ENCODE assay signal across 8 cellular contexts in genomic region chr5:149357370-149358293, GRCh38. TPM values are rescaled to one million over a fixed set of nuclear protein-coding genes. Genes with fewer than 3 reads are reported as not detected.
DNase-seq lines count a peak whose midpoint lies in the region; ATAC-seq and TF ChIP-seq lines count a peak whose summit lies in the region.

A gene with protein sequence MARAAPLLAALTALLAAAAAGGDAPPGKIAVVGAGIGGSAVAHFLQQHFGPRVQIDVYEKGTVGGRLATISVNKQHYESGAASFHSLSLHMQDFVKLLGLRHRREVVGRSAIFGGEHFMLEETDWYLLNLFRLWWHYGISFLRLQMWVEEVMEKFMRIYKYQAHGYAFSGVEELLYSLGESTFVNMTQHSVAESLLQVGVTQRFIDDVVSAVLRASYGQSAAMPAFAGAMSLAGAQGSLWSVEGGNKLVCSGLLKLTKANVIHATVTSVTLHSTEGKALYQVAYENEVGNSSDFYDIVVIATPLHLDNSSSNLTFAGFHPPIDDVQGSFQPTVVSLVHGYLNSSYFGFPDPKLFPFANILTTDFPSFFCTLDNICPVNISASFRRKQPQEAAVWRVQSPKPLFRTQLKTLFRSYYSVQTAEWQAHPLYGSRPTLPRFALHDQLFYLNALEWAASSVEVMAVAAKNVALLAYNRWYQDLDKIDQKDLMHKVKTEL (plus strand): TSS chr5:149358046. CDS start chr5:149358069, 23 bp downstream.

- H3K4me3 ChIP-seq in KMS-11 (IDR thresholded peaks at IDR 0.05; ENCODE audit: insufficient read depth, low read depth, low read length) (no peak within 1 kb of the TSS), Panc1 (ENCODE audit: low read depth in 2 of 2, low read length in 2 of 2) (peak within 1 kb of the TSS; percentile 72 to 82), esophagus squamous epithelium (peak within 1 kb of the TSS; percentile 64 to 83 (median 73)), muscle layer of duodenum (ENCODE audit: low read depth in 1 of 2, low read length in 2 of 2) (peak within 1 kb of the TSS; percentile 63 to 74)

- H3K4me2 ChIP-seq in KMS-11: peak within 1 kb of the TSS; percentile 70

- no peak for TF ChIP-seq CTCF in KMS-11 (conservative IDR thresholded peaks at IDR 0.05; ENCODE audit: low read depth, low read length)
- no peak for TF ChIP-seq CTCF in Panc1 (IDR thresholded peaks at IDR 0.05)
- TF ChIP-seq CTCF in esophagus squamous epithelium (IDR thresholded peaks at IDR 0.05): no peak

- H3K4me1 ChIP-seq in KMS-11 (ENCODE audit: low read depth, poor library complexity, severe bottlenecking) (peaks cover 23% of the 10 kb centered on the region), Panc1 (ENCODE audit: control insufficient read depth, insufficient read depth, low read length) (peaks cover 10% of the 10 kb centered on the region), esophagus squamous epithelium (peaks cover 7 to 22% (median 8%) of the 10 kb centered on the region in 3 donors), muscle layer of duodenum (ENCODE audit: control insufficient read depth in 1 of 2, insufficient read depth in 2 of 2, low read length in 2 of 2) (peaks cover 0 to 12% of the 10 kb centered on the region in 2 donors)

- in situ Hi-C loops in Panc1 (cut with HindIII; ENCODE audit: low pct_unique_long_range_greater_than_20kb, low sequenced_read_pairs): no loop called here

- peak within 1 kb of the TSS; percentile 76 for H2AFZ ChIP-seq in KMS-11 (ENCODE audit: low read depth)

- no peaks in the 10 kb centered on the region for H3K27me3 ChIP-seq in KMS-11 (ENCODE audit: insufficient read depth, low read depth)
- no peaks in the 10 kb centered on the region for H3K27me3 ChIP-seq in Panc1 (ENCODE audit: control insufficient read depth, insufficient read depth, low read length)
- no peaks in the 10 kb centered on the region for H3K27me3 ChIP-seq in esophagus squamous epithelium
- no peaks in the 10 kb centered on the region for H3K27me3 ChIP-seq in muscle layer of duodenum (ENCODE audit: low read depth, low read length)

- H3K27ac ChIP-seq in KMS-11 (peak within 1 kb of the TSS; percentile 58), Panc1 (ENCODE audit: low read length) (peak within 1 kb of the TSS; percentile 74), esophagus squamous epithelium (peak within 1 kb of the TSS; percentile 74 to 84 (median 76)), muscle layer of duodenum (ENCODE audit: low read length) (no peak within 1 kb of the TSS)

- DNase-seq in DMS79 treated with DMSO at 0.1 percent for 48 hours (lab: John Stamatoyannopoulos, UW): peak; percentile 80
- peak; percentile 73 for DNase-seq in Panc1 (ENCODE audit: low read depth, low spot score)
- DNase-seq in activated T-cell treated with anti-CD3 and anti-CD28 coated beads, Interleukin-2, amount 50 U/mL, for 4 hours: peak; percentile 86
- DNase-seq in esophagus squamous epithelium (lab: John Stamatoyannopoulos, UW): peak; percentile 66
- peak; percentile 98 for DNase-seq in stimulated activated CD8-positive, alpha-beta memory T cell treated with anti-CD3 and anti-CD28 coated beads, Interleukin-7, amount 100 ng/mL, for 24 hours (ENCODE audit: low read depth)

- H4K20me1 ChIP-seq in KMS-11 (ENCODE audit: insufficient read depth): no peaks in the 10 kb centered on the region

- H3K36me3 ChIP-seq in KMS-11 (ENCODE audit: insufficient read depth) (no peaks in the 10 kb centered on the region), Panc1 (ENCODE audit: control insufficient read depth, insufficient read depth, low read length) (peaks cover 14% of the 10 kb centered on the region), esophagus squamous epithelium (peaks cover 0 to 29% (median 0%) of the 10 kb centered on the region in 3 donors), muscle layer of duodenum (ENCODE audit: control insufficient read depth in 1 of 2, insufficient read depth in 2 of 2, low read length in 2 of 2) (peaks cover 7 to 8% of the 10 kb centered on the region in 2 donors)

- intact Hi-C loops in Panc1 (cut with micrococcal nuclease; ENCODE audit: unreplicated experiment) (no loop called here), esophagus squamous epithelium (cut with DNase I) (no loop called here)

- CTCF ChIA-PET in Panc1 (lab: Charles Lee): no interaction called here

- peak within 1 kb of the TSS; percentile 71 for H3K9ac ChIP-seq in KMS-11

- peaks cover 64% of the 10 kb centered on the region for H3K4me1 Mint-ChIP-seq in activated T-cell treated with anti-CD3 and anti-CD28 coated beads, Interleukin-2, amount 50 U/mL, for 4 hours (ENCODE audit: low read depth)

- ATAC-seq in GM21786 (IDR thresholded peaks at IDR 0.05; ENCODE audit: unreplicated experiment) (peak; percentile 99), Panc1 (peak; percentile 100)
- peak; percentile 98 to 99 for ATAC-seq in activated T-cell treated with anti-CD3 and anti-CD28 coated beads, Interleukin-2, amount 50 U/mL, for 4 hours

- BruUV-seq in Panc1 (replicated peaks; lab: Mats Ljungman, UMichigan): no TSS peak

- POLR2A ChIA-PET in Panc1 (lab: Charles Lee): interaction anchor here (0.6 kb wide), 1 partner anchor 88 kb away, joined by 3 read pairs; no protein-coding TSS in a partner anchor

- peaks cover 8% of the 10 kb centered on the region; the same call in 1 of the 2 replicates for H3K79me2 ChIP-seq in KMS-11 (ENCODE audit: insufficient read depth, low read depth)

- H3K4me3 Mint-ChIP-seq in activated T-cell treated with anti-CD3 and anti-CD28 coated beads, Interleukin-2, amount 50 U/mL, for 4 hours: peak within 1 kb of the TSS; percentile 95

- TF ChIP-seq POLR2A in esophagus squamous epithelium (IDR thresholded peaks at IDR 0.05): peak in 2 of 4 donors; percentile 53 to 71

- H3K27me3 Mint-ChIP-seq in activated T-cell treated with anti-CD3 and anti-CD28 coated beads, Interleukin-2, amount 50 U/mL, for 4 hours (ENCODE audit: low read depth): no peaks in the 10 kb centered on the region

- WGBS in esophagus squamous epithelium, 2 donors: 2 to 3% methylated on average over 32 to 39 of the region's 61 CpGs

- peaks cover 25% of the 10 kb centered on the region for H3K36me3 Mint-ChIP-seq in activated T-cell treated with anti-CD3 and anti-CD28 coated beads, Interleukin-2, amount 50 U/mL, for 4 hours (ENCODE audit: insufficient read depth)

- no peaks in the 10 kb centered on the region for H3K9me3 Mint-ChIP-seq in activated T-cell treated with anti-CD3 and anti-CD28 coated beads, Interleukin-2, amount 50 U/mL, for 4 hours

- H3K9me3 ChIP-seq in Panc1 (ENCODE audit: control insufficient read depth, insufficient read depth, low read depth, low read length): no peaks in the 10 kb centered on the region
- H3K9me3 ChIP-seq in esophagus squamous epithelium: no peaks in the 10 kb centered on the region
- H3K9me3 ChIP-seq in muscle layer of duodenum (ENCODE audit: control insufficient read depth in 1 of 2, low read length in 2 of 2): no peaks in the 10 kb centered on the region

RNA-seq across cellular contexts. Expression of the gene that starts here (rescaled TPM):
- total RNA-seq in Panc1 (2021; ENCODE audit: unreplicated experiment) (7.0 TPM), esophagus squamous epithelium (1 to 10 TPM; 2.1 to 4.6 (median 3.1) TPM)
- 10.0 TPM for polyA plus RNA-seq in Panc1 (2012; ENCODE audit: insufficient read length)
- total RNA-seq in activated T-cell treated with anti-CD3 and anti-CD28 coated beads, Interleukin-2, amount 50 U/mL, for 4 hours: 10 to 100 TPM in 1 of 3 donors, 1 to 10 TPM in 2; 8.8 to 13.4 (median 8.8) TPM
